ENCODE assay signal across 6 cellular contexts in genomic region chr14:70293461-70293860, GRCh38.
DNase-seq lines count a peak whose midpoint lies in the region; FAIRE-seq and TF ChIP-seq lines count a peak whose summit lies in the region.
"Not testable (repeated sequence)": the region's sequence is repeated elsewhere in the genome, so short reads cannot be mapped to it uniquely, and the experiment has no call there.

No MANE protein-coding gene starts in this region.

- not testable (repeated sequence) for H2BK15ac ChIP-seq in H9 (ENCODE audit: low read depth, low read length); H1 (ENCODE audit: low read length); mesendoderm (replicated peaks; ENCODE audit: low read depth)

- H2AFZ ChIP-seq in H9 (ENCODE audit: low read length); H1 (ENCODE audit: low read length): not testable (repeated sequence)

- H2BK120ac ChIP-seq in H9 (ENCODE audit: low read depth, low read length, poor library complexity, severe bottlenecking): peak overlapping the region; percentile 48
- H2BK120ac ChIP-seq in H1 (replicated peaks; ENCODE audit: low read depth, low read length): peak overlapping the region; percentile 64
- not testable (repeated sequence) for H2BK120ac ChIP-seq in mesendoderm (ENCODE audit: low read depth, low read length)

- H3K79me1 ChIP-seq in H9 (ENCODE audit: insufficient read depth, low read depth, low read length, poor library complexity, severe bottlenecking); H1 (ENCODE audit: low read depth, low read length); mesendoderm (ENCODE audit: low read length): not testable (repeated sequence)

- not testable (repeated sequence) for H3K9me3 Mint-ChIP-seq in H9

- H3K4me1 ChIP-seq in H9 (ENCODE audit: insufficient read depth, low read length): peaks cover 15% of the 10 kb centered on the region; the same call in 1 of the 2 replicates
- peaks cover 48% of the 10 kb centered on the region for H3K4me1 ChIP-seq in HUES64 (ENCODE audit: insufficient read depth, low read length)
- peaks cover 4 to 20% (median 11%) of the 10 kb centered on the region in 4 experiments; a peak in 6 of 7 replicates for H3K4me1 ChIP-seq in H1 (replicated peaks in 1 of 4; ENCODE audit: control insufficient read depth in 3 of 4, insufficient read depth in 4 of 4, low read length in 3 of 4)
- peaks cover 36% of the 10 kb centered on the region for H3K4me1 ChIP-seq in iPS-15b (ENCODE audit: control insufficient read depth, insufficient read depth, low read length)
- not testable (repeated sequence) for H3K4me1 ChIP-seq in mesendoderm (ENCODE audit: control insufficient read depth, low read depth, low read length)

- DNase-seq in ELF-1 (ENCODE audit: low read depth, low spot score) (peak; percentile 44), H9 (peak; percentile 44), mesendoderm (peak; percentile 41)
- DNase-seq in H1 (ENCODE audit: low read depth in 1 of 2, low spot score in 2 of 2): not testable (repeated sequence)

- POLR2A ChIA-PET in H1 (lab: Charles Lee; ENCODE audit: partially characterized antibody): interaction anchor here (0.6 to 4.9 kb wide), 10 partner anchors 11 to 196 kb away, joined by 3 to 35 read pairs (median 4); no protein-coding TSS in a partner anchor

- not testable (repeated sequence) for H3K36me3 ChIP-seq in HUES64 (ENCODE audit: insufficient read depth, low read length); iPS-15b (ENCODE audit: control insufficient read depth, insufficient read depth, low read length); mesendoderm (ENCODE audit: control insufficient read depth, insufficient read depth, low read length)
- H3K36me3 ChIP-seq in H1 (ENCODE audit: control insufficient read depth in 2 of 4, insufficient read depth in 4 of 4, low read length in 3 of 4): peaks cover 0 to 11% (median 0%) of the 10 kb centered on the region in 4 experiments; a peak in 2 of 8 replicates

- peak overlapping the region; percentile 93 for H3K27ac ChIP-seq in H9 (ENCODE audit: insufficient read length, low read depth, low read length)
- H3K27ac ChIP-seq in HUES64 (ENCODE audit: low read depth, low read length): peak overlapping the region; percentile 99
- H3K27ac ChIP-seq in H1 (ENCODE audit: low read depth, low read length): peak overlapping the region; percentile 70; the same call in 1 of the 2 replicates
- H3K27ac ChIP-seq in mesendoderm (ENCODE audit: low read depth, low read length): not testable (repeated sequence)

- no CpG with 5 or more reads among the region's 6 CpGs for WGBS in H9 (ENCODE audit: extremely low coverage, insufficient read length, low lambda C conversion rate)
- 11% methylated on average over 6 of the region's 6 CpGs for WGBS in HUES64
- 14% methylated on average over 6 of the region's 6 CpGs; no CpG with 5 or more reads in 1 of the 2 experiments for WGBS in H1 (ENCODE audit: extremely low coverage in 1 of 2, insufficient coverage in 1 of 2, insufficient read length in 1 of 2, insufficient replicate concordance in 2 of 2, low coverage in 1 of 2, low lambda C conversion rate in 2 of 2, missing lambda C conversion rate in 1 of 2), 2 experiments
- no CpG with 5 or more reads among the region's 6 CpGs for WGBS in mesendoderm (ENCODE audit: extremely low coverage, insufficient coverage, low lambda C conversion rate)

- not testable (repeated sequence) for H3K4me3 ChIP-seq in HUES64 (ENCODE audit: low read length); mesendoderm (ENCODE audit: low read length)
- H3K4me3 ChIP-seq in H1 (ENCODE audit: extremely low read depth in 1 of 4, insufficient read depth in 2 of 4, low read depth in 3 of 4, low read length in 4 of 4) (peak overlapping the region in 1 of 4 experiments; percentile 14; a peak in 1 of 8 replicates), iPS-15b (ENCODE audit: low read depth, low read length) (peak overlapping the region; percentile 4)

- not testable (repeated sequence) for H3K14ac ChIP-seq in H9 (ENCODE audit: insufficient read depth, low read length); H1 (ENCODE audit: insufficient read length)

- not testable (repeated sequence) for H3K9ac ChIP-seq in H9 (ENCODE audit: extremely low read depth, insufficient read length, low read length); mesendoderm (ENCODE audit: low read length)
- peak overlapping the region; percentile 72 for H3K9ac ChIP-seq in HUES64 (ENCODE audit: low read depth, low read length)
- H3K9ac ChIP-seq in H1 (replicated peaks in 1 of 4; ENCODE audit: extremely low read depth in 1 of 4, low read depth in 3 of 4, low read length in 3 of 4): peak overlapping the region in 1 of 4 experiments; percentile 18; a peak in 1 of 7 replicates
- peak overlapping the region; percentile 47 for H3K9ac ChIP-seq in iPS-15b (ENCODE audit: low read depth, low read length)

- H4K8ac ChIP-seq in H9 (replicated peaks; ENCODE audit: insufficient read length, low read depth, low read length); H1 (ENCODE audit: extremely low read depth, insufficient read depth, low read length); mesendoderm (ENCODE audit: low read depth, low read length): not testable (repeated sequence)

- not testable (repeated sequence) for TF ChIP-seq POLR2A in H1 (IDR thresholded peaks at IDR 0.05; ENCODE audit: control extremely low read depth in 1 of 2, low read depth in 2 of 2, low read length in 2 of 2)

- not testable (repeated sequence) for H3K27ac Mint-ChIP-seq in H9

- not testable (repeated sequence) for H3K27me3 ChIP-seq in H9 (ENCODE audit: insufficient read depth, low read length); HUES64 (ENCODE audit: insufficient read depth, low read length); H1 (replicated peaks in 1 of 4; ENCODE audit: control insufficient read depth in 3 of 4, extremely low read depth in 1 of 4, insufficient read depth in 3 of 4, low read length in 3 of 4); iPS-15b (ENCODE audit: control insufficient read depth, insufficient read depth, low read length); mesendoderm (ENCODE audit: insufficient read depth, low read length, poor library complexity)

- not testable (repeated sequence) for H4K91ac ChIP-seq in H9 (ENCODE audit: insufficient read length, low read depth, low read length); H1 (replicated peaks; ENCODE audit: insufficient read length, low read length)

- TF ChIP-seq EP300 in H1 (IDR thresholded peaks at IDR 0.05; ENCODE audit: borderline replicate concordance in 1 of 2, low read depth in 2 of 2, low read length in 2 of 2): not testable (repeated sequence)

- not testable (repeated sequence) for H3K4ac ChIP-seq in H9 (ENCODE audit: low read depth, low read length); H1 (replicated peaks; ENCODE audit: insufficient read length, low read depth, low read length); mesendoderm (ENCODE audit: low read depth, low read length)

- H2AK5ac ChIP-seq in H9 (ENCODE audit: insufficient read length, low read length): peak overlapping the region; percentile 99
- H2AK5ac ChIP-seq in H1 (ENCODE audit: low read depth, low read length); mesendoderm (ENCODE audit: low read length): not testable (repeated sequence)

- not testable (repeated sequence) for FAIRE-seq in H1 (lab: Jason Lieb, UNC)

- not testable (repeated sequence) for H4K5ac ChIP-seq in H9 (ENCODE audit: insufficient read length, low read depth, low read length); mesendoderm (ENCODE audit: low read length)
- peak overlapping the region; percentile 67 for H4K5ac ChIP-seq in H1 (ENCODE audit: insufficient read length, low read depth, low read length)

- not testable (repeated sequence) for TF ChIP-seq RAD21 in H1 (IDR thresholded peaks at IDR 0.05 in 1 of 2, conservative IDR thresholded peaks at IDR 0.05 in 1 of 2; ENCODE audit: low read depth in 2 of 2, low read length in 2 of 2)

- TF ChIP-seq CTCF in H9 (conservative IDR thresholded peaks at IDR 0.05); H1 (IDR thresholded peaks at IDR 0.05; ENCODE audit: control extremely low read depth in 1 of 3, insufficient read depth in 1 of 3, low read depth in 1 of 3, low read length in 3 of 3): not testable (repeated sequence)

- H2BK5ac ChIP-seq in H9 (ENCODE audit: insufficient read length, low read length); mesendoderm (ENCODE audit: low read length): not testable (repeated sequence)
- peak overlapping the region; percentile 21; the same call in 1 of the 2 replicates for H2BK5ac ChIP-seq in H1 (ENCODE audit: low read depth, low read length)

- not testable (repeated sequence) for H3K79me2 ChIP-seq in H9 (ENCODE audit: insufficient read depth, low read length); H1 (ENCODE audit: control insufficient read depth in 1 of 2, insufficient read depth in 2 of 2, low read length in 2 of 2); mesendoderm (ENCODE audit: control insufficient read depth, insufficient read depth, low read length)

- H3K23ac ChIP-seq in H9 (ENCODE audit: insufficient read length, low read depth, low read length); H1 (ENCODE audit: insufficient read length); mesendoderm (ENCODE audit: low read length): not testable (repeated sequence)

- not testable (repeated sequence) for H3K9me3 ChIP-seq in H9 (ENCODE audit: control insufficient read depth, low read depth, low read length); HUES64 (ENCODE audit: insufficient read depth, low read depth, low read length); H1 (ENCODE audit: insufficient read depth in 2 of 2, low read depth in 1 of 2, low read length in 1 of 2); iPS-15b (ENCODE audit: control insufficient read depth, insufficient read depth, low read length)

- not testable (repeated sequence) for H2BK12ac ChIP-seq in H9 (ENCODE audit: insufficient read length, low read depth, low read length); H1 (ENCODE audit: low read depth, low read length)

- not testable (repeated sequence) for H3T11ph ChIP-seq in H9 (ENCODE audit: low read length)

- H2BK20ac ChIP-seq in H9 (ENCODE audit: low read depth, low read length, poor library complexity, severe bottlenecking): not testable (repeated sequence)
- H2BK20ac ChIP-seq in H1 (ENCODE audit: low read length): peak overlapping the region; percentile 72; the same call in 1 of the 2 replicates

- H3K56ac ChIP-seq in H9 (ENCODE audit: insufficient read length, low read depth, low read length): not testable (repeated sequence)
- H3K56ac ChIP-seq in H1 (replicated peaks; ENCODE audit: insufficient read length, low read depth, low read length) (peak overlapping the region; percentile 59), mesendoderm (ENCODE audit: low read length) (peak overlapping the region; percentile 60)

- H3K23me2 ChIP-seq in H9 (ENCODE audit: insufficient read length, low read depth, low read length, poor library complexity, severe bottlenecking); H1 (ENCODE audit: low read depth, low read length): not testable (repeated sequence)

- CTCF ChIA-PET in H1 (lab: Charles Lee; ENCODE audit: partially characterized antibody): interaction anchor here (0.6 to 2.3 kb wide), 5 partner anchors 24 to 202 kb away, joined by 3 to 11 read pairs (median 3); no protein-coding TSS in a partner anchor

- not testable (repeated sequence) for H3K4me3 Mint-ChIP-seq in H9

- H4K20me1 ChIP-seq in H9 (ENCODE audit: control insufficient read depth, insufficient read depth, insufficient read length); H1 (replicated peaks in 1 of 2; ENCODE audit: control insufficient read depth in 1 of 2, insufficient read depth in 2 of 2, low read length in 2 of 2): not testable (repeated sequence)

- H3K4me1 Mint-ChIP-seq in H9: peaks cover 2 to 22% of the 10 kb centered on the region in 2 experiments; a peak in 3 of 4 replicates

- not testable (repeated sequence) for H3K27me3 Mint-ChIP-seq in H9 (ENCODE audit: low read depth)

- H3K4me2 ChIP-seq in H9 (ENCODE audit: insufficient read depth, insufficient read length, low read length) (peak overlapping the region; percentile 21), H1 (ENCODE audit: insufficient read depth in 1 of 2, low read depth in 2 of 2, low read length in 2 of 2) (peak overlapping the region; percentile 31 to 49; a peak in 1 of 4 replicates)
- not testable (repeated sequence) for H3K4me2 ChIP-seq in mesendoderm (ENCODE audit: low read length)

- H3K18ac ChIP-seq in H9 (ENCODE audit: insufficient read length, low read depth, low read length): not testable (repeated sequence)
- H3K18ac ChIP-seq in H1 (ENCODE audit: extremely low read depth, low read length) (peak overlapping the region; percentile 97), mesendoderm (ENCODE audit: low read length) (peak overlapping the region; percentile 28)

- H3K36me3 Mint-ChIP-seq in H9 (ENCODE audit: insufficient read depth in 1 of 3, low read depth in 3 of 3): not testable (repeated sequence)
